Comparison of ENCODE assay signal across 8 cellular contexts in the genomic region with DNA sequence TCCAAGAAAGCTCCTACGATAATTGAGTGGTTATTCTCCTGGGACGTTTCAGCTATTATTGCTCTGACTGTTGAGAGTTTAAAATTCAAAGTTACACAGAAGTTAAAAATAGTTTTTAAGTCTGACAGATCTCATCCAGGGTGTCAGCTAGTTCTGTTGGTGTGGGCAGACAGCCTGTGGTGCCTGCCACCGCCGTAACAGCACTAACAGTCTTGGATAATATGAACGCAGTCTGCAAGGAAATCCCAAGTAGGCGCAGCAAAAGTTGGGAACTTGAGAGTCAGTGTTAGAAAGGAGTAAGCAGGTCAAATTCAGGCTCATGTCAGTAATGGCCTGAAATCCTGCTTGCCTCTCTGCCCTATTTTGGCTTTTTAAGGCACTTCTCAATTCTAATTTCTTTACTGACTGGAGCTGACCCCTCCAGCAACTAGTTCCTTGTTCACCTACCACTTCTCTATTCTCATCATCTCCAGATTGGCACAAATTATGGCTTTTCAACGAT. TPM values are rescaled to one million over a fixed set of nuclear protein-coding genes. Genes with fewer than 3 reads are reported as not detected.
A peak's percentile ranks its signal among the peaks of the same experiment; 100 is the strongest.
DNase-seq lines count a peak whose midpoint lies in the region; ATAC-seq and TF ChIP-seq lines count a peak whose summit lies in the region.

No MANE protein-coding gene starts in this region.

- peak overlapping the region; percentile 83 for H3K4me3 ChIP-seq in AG10803 (ENCODE audit: low read length)
- H3K4me3 ChIP-seq in MG63, result peak overlapping the region; percentile 97

- TF ChIP-seq CTCF in AG10803 (conservative IDR thresholded peaks at IDR 0.05; ENCODE audit: low read length) (no peak), foreskin keratinocyte (conservative IDR thresholded peaks at IDR 0.05) (no peak)

- intact Hi-C loops in dendritic cell treated with granulocyte-macrophage colony-stimulating factor and Interleukin-4, amounts not matched to agents 40 ng/mL and 50 ng/mL, for 4 days (cut with micrococcal nuclease), result loop anchor here (5.0 to 10.0 kb wide), 2 partner anchors 149 to 701 kb away; partner anchors contain the start of genes CLDND1 and RIOX2

- no peaks in the 10 kb centered on the region for H3K9me3 ChIP-seq in MG63

- peak overlapping the region; percentile 88 for H3K27ac Mint-ChIP-seq in dendritic cell treated with granulocyte-macrophage colony-stimulating factor and Interleukin-4, amounts not matched to agents 40 ng/mL and 50 ng/mL, for 4 days
- H3K27ac Mint-ChIP-seq in natural killer cell treated with Interleukin-12 subunit alpha and Interleukin-12 subunit beta and Interleukin-15 and Interleukin-18, amount 100 ng/mL, for 72 hours, result peak overlapping the region in 1 of 2 donors; percentile 60

- DNase-seq in AG10803 (ENCODE audit: low read depth), result peak; percentile 33
- no peak for DNase-seq in MG63
- no peak for DNase-seq in natural killer cell treated with Interleukin-12 subunit alpha and Interleukin-12 subunit beta and Interleukin-15 and Interleukin-18, amount 100 ng/mL, for 72 hours (ENCODE audit: low spot score)
- DNase-seq in foreskin keratinocyte, result no peak
- DNase-seq in NCI-H2081 treated with DMSO at 0.1 percent for 48 hours (lab: John Stamatoyannopoulos, UW), result no peak
- DNase-seq in COLO829 (ENCODE audit: low spot score), result no peak
- no peak for DNase-seq in NCI-H128 (lab: John Stamatoyannopoulos, UW; ENCODE audit: unreplicated experiment)

- H3K4me1 Mint-ChIP-seq in dendritic cell treated with granulocyte-macrophage colony-stimulating factor and Interleukin-4, amounts not matched to agents 40 ng/mL and 50 ng/mL, for 4 days (ENCODE audit: low read depth), result peaks cover 26% of the 10 kb centered on the region
- peaks cover 12 to 22% of the 10 kb centered on the region in 2 donors for H3K4me1 Mint-ChIP-seq in natural killer cell treated with Interleukin-12 subunit alpha and Interleukin-12 subunit beta and Interleukin-15 and Interleukin-18, amount 100 ng/mL, for 72 hours (ENCODE audit: low read depth in 2 of 2)

- no peaks in the 10 kb centered on the region for H3K27me3 ChIP-seq in MG63
- no peaks in the 10 kb centered on the region for H3K27me3 ChIP-seq in foreskin keratinocyte

- H3K27me3 Mint-ChIP-seq in dendritic cell treated with granulocyte-macrophage colony-stimulating factor and Interleukin-4, amounts not matched to agents 40 ng/mL and 50 ng/mL, for 4 days, result peaks cover 22% of the 10 kb centered on the region
- H3K27me3 Mint-ChIP-seq in natural killer cell treated with Interleukin-12 subunit alpha and Interleukin-12 subunit beta and Interleukin-15 and Interleukin-18, amount 100 ng/mL, for 72 hours, result peaks cover 27 to 60% of the 10 kb centered on the region in 2 donors

- no peaks in the 10 kb centered on the region for H3K9me3 Mint-ChIP-seq in dendritic cell treated with granulocyte-macrophage colony-stimulating factor and Interleukin-4, amounts not matched to agents 40 ng/mL and 50 ng/mL, for 4 days
- H3K9me3 Mint-ChIP-seq in natural killer cell treated with Interleukin-12 subunit alpha and Interleukin-12 subunit beta and Interleukin-15 and Interleukin-18, amount 100 ng/mL, for 72 hours, result no peaks in the 10 kb centered on the region

- H3K36me3 Mint-ChIP-seq in dendritic cell treated with granulocyte-macrophage colony-stimulating factor and Interleukin-4, amounts not matched to agents 40 ng/mL and 50 ng/mL, for 4 days (ENCODE audit: low read depth), result peaks cover 7% of the 10 kb centered on the region
- no peaks in the 10 kb centered on the region for H3K36me3 Mint-ChIP-seq in natural killer cell treated with Interleukin-12 subunit alpha and Interleukin-12 subunit beta and Interleukin-15 and Interleukin-18, amount 100 ng/mL, for 72 hours

- no peaks in the 10 kb centered on the region for H3K36me3 ChIP-seq in MG63

- no peak overlapping the region for H3K27ac ChIP-seq in foreskin keratinocyte

- no peak for ATAC-seq in natural killer cell treated with Interleukin-12 subunit alpha and Interleukin-12 subunit beta and Interleukin-15 and Interleukin-18, amount 100 ng/mL, for 72 hours
- no peak for ATAC-seq in foreskin keratinocyte

- peak overlapping the region; percentile 99 for H3K4me3 Mint-ChIP-seq in dendritic cell treated with granulocyte-macrophage colony-stimulating factor and Interleukin-4, amounts not matched to agents 40 ng/mL and 50 ng/mL, for 4 days
- H3K4me3 Mint-ChIP-seq in natural killer cell treated with Interleukin-12 subunit alpha and Interleukin-12 subunit beta and Interleukin-15 and Interleukin-18, amount 100 ng/mL, for 72 hours, result peak overlapping the region; percentile 95

- no peaks in the 10 kb centered on the region for H3K4me1 ChIP-seq in foreskin keratinocyte

RNA-seq across cellular contexts. Expression of gene CRYBG3, which starts 1.7 kb away (rescaled TPM):
- 5.1 and 6.5 TPM in 2 replicates for total RNA-seq in MG63 (2014; rRNA removed; shearing (Covaris generic); ENCODE audit: low replicate concordance)
- total RNA-seq in natural killer cell treated with Interleukin-12 subunit alpha and Interleukin-12 subunit beta and Interleukin-15 and Interleukin-18, amount 100 ng/mL, for 72 hours, result 1 to 10 TPM; 1.1 TPM
- total RNA-seq in foreskin keratinocyte, result 13.8 and 14.2 TPM in 2 replicates
- 1.4 and 2.2 TPM in 2 replicates for polyA plus RNA-seq in foreskin keratinocyte

RNA-seq across cellular contexts. Expression of gene ARL6, which starts 59.0 kb away (rescaled TPM):
- total RNA-seq in MG63 (2014; rRNA removed; shearing (Covaris generic); ENCODE audit: low replicate concordance), result 14.3 and 64.9 TPM in 2 replicates
- 10 to 100 TPM in 1 of 2 donors, 1 to 10 TPM in 1; 4.9 to 10.9 TPM for total RNA-seq in natural killer cell treated with Interleukin-12 subunit alpha and Interleukin-12 subunit beta and Interleukin-15 and Interleukin-18, amount 100 ng/mL, for 72 hours
- 6.6 and 7.9 TPM in 2 replicates for total RNA-seq in foreskin keratinocyte
- polyA plus RNA-seq in foreskin keratinocyte, result 3.3 and 4.8 TPM in 2 replicates
